ENCODE assay signal across 12 cellular contexts in the genomic region with DNA sequence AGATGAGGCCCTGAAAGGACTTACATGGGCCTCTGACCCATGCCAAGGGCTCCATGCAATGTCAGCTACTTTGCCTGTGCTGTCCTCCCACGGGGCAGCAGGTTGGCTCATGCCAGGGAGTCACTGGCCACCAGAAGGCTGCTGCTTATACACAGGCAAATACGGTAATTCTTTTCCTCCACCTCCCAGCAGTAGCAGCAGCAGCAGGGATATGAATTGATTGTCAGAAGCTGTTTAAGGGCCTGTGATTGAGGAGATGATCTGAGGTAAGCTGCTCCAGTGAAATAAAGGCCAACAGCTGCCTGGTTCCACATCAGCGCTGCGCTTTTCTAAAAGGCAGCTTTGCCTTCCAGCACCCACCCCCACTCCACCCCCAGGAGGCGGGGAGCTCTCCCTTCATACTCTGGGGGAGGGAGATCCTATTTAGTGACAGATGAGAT.
DNase-seq lines count a peak whose midpoint lies in the region; ATAC-seq lines count a peak whose summit lies in the region.
"Had no signal": no experiment of that assay in that cellular context is flagged by ENCODE, and none has a peak within 500 bp of the region (broad histone marks: within the 10 kb centered on the region; RNA-seq: fewer than 3 reads in every experiment).

No MANE protein-coding gene starts in this region.

- no peak for ATAC-seq in activated T-helper 17 cell treated with anti-CD3 and anti-CD28 coated beads, Interleukin-2, amount 50 U/mL, for 72 hours (replicated peaks)
- ATAC-seq in HG02970 (IDR thresholded peaks at IDR 0.05; ENCODE audit: low FRiP score, unreplicated experiment) (no peak), GM18858 (IDR thresholded peaks at IDR 0.05; ENCODE audit: unreplicated experiment) (no peak)
- ATAC-seq: CD8-positive, alpha-beta T cell; heart right ventricle; PC-3 had no signal

- H3K4me3 ChIP-seq in SJCRH30 = no peak overlapping the region
- peak overlapping the region; percentile 3; the same call in 1 of the 2 replicates for H3K4me3 ChIP-seq in iPS-20b (ENCODE audit: low read length)
- H3K4me3 ChIP-seq: heart right ventricle had no signal

- DNase-seq in COLO829 (ENCODE audit: low spot score) (peak; percentile 33), NCI-H1436 (lab: John Stamatoyannopoulos, UW) (peak; percentile 5), SJCRH30 (peak; percentile 65 to 81), NCI-H1048 (lab: John Stamatoyannopoulos, UW) (no peak)
- DNase-seq: CD8-positive, alpha-beta T cell; heart right ventricle; midbrain had no signal

- H3K9me3 ChIP-seq in SJCRH30 (replicated peaks) (no peaks in the 10 kb centered on the region), iPS-20b (ENCODE audit: insufficient read depth, low read depth, low read length) (no peaks in the 10 kb centered on the region)
- H3K9me3 ChIP-seq: heart right ventricle had no signal

- H3K27ac Mint-ChIP-seq in activated T-helper 17 cell treated with anti-CD3 and anti-CD28 coated beads, Interleukin-2, amount 50 U/mL, for 72 hours = no peak overlapping the region
- H3K27ac Mint-ChIP-seq: CD8-positive, alpha-beta T cell had no signal

- no peaks in the 10 kb centered on the region for H3K4me1 Mint-ChIP-seq in activated T-helper 17 cell treated with anti-CD3 and anti-CD28 coated beads, Interleukin-2, amount 50 U/mL, for 72 hours

- H3K27ac ChIP-seq in SJCRH30 = no peak overlapping the region
- no peak overlapping the region for H3K27ac ChIP-seq in iPS-20b (ENCODE audit: low read length)
- H3K27ac ChIP-seq: heart right ventricle had no signal

- H3K36me3 Mint-ChIP-seq in activated T-helper 17 cell treated with anti-CD3 and anti-CD28 coated beads, Interleukin-2, amount 50 U/mL, for 72 hours (ENCODE audit: low read depth) = no peaks in the 10 kb centered on the region
- H3K36me3 Mint-ChIP-seq: CD8-positive, alpha-beta T cell had no signal

- H3K9me3 Mint-ChIP-seq in activated T-helper 17 cell treated with anti-CD3 and anti-CD28 coated beads, Interleukin-2, amount 50 U/mL, for 72 hours = no peaks in the 10 kb centered on the region
- H3K9me3 Mint-ChIP-seq: CD8-positive, alpha-beta T cell had no signal

- H3K27me3 Mint-ChIP-seq in activated T-helper 17 cell treated with anti-CD3 and anti-CD28 coated beads, Interleukin-2, amount 50 U/mL, for 72 hours = peaks cover 4% of the 10 kb centered on the region

- H3K27me3 ChIP-seq in SJCRH30 (no peaks in the 10 kb centered on the region), iPS-20b (ENCODE audit: insufficient read depth, low read length) (peaks cover 30% of the 10 kb centered on the region)

- H3K36me3 ChIP-seq in SJCRH30 (no peaks in the 10 kb centered on the region), iPS-20b (ENCODE audit: insufficient read depth, low read depth, low read length) (no peaks in the 10 kb centered on the region)
- H3K36me3 ChIP-seq: heart right ventricle had no signal

- no peak overlapping the region for H3K9ac ChIP-seq in iPS-20b (ENCODE audit: low read depth, low read length)

- peaks cover 44% of the 10 kb centered on the region for H3K4me1 ChIP-seq in SJCRH30
- peaks cover 7% of the 10 kb centered on the region for H3K4me1 ChIP-seq in iPS-20b (ENCODE audit: insufficient read depth, low read length)

- H3K4me3 Mint-ChIP-seq in activated T-helper 17 cell treated with anti-CD3 and anti-CD28 coated beads, Interleukin-2, amount 50 U/mL, for 72 hours = no peak overlapping the region
- H3K4me3 Mint-ChIP-seq: CD8-positive, alpha-beta T cell had no signal
